ENCODE assay signal across 8 cellular contexts in genomic region chr17:29178750-29179231, GRCh38. TPM values are rescaled to one million over a fixed set of nuclear protein-coding genes. Genes with fewer than 3 reads are reported as not detected.
A peak's percentile ranks its signal among the peaks of the same experiment; 100 is the strongest.
DNase-seq lines count a peak whose midpoint lies in the region; ATAC-seq, FAIRE-seq and TF ChIP-seq lines count a peak whose summit lies in the region.

No MANE protein-coding gene starts in this region.

- peak overlapping the region in 10 of 12 donors; percentile 53 to 87 (median 68) for H3K4me3 ChIP-seq in heart left ventricle
- H3K4me3 ChIP-seq in choroid plexus epithelial cell (ENCODE audit: low read depth, low read length) = peak overlapping the region; percentile 24
- no peak overlapping the region for H3K4me3 ChIP-seq in mucosa of descending colon

- DNase-seq in heart left ventricle = peak in 1 of 5 donors; percentile 9
- no peak for DNase-seq in Right ventricle myocardium inferior (ENCODE audit: missing footprints)
- no peak for DNase-seq in choroid plexus epithelial cell (ENCODE audit: low read depth)
- DNase-seq in mucosa of descending colon = peak; percentile 54 to 62 (median 56)
- DNase-seq in urothelium cell line (ENCODE audit: low spot score) = no peak
- DNase-seq in NCI-H2196 (lab: John Stamatoyannopoulos, UW; ENCODE audit: unreplicated experiment) = no peak
- no peak for DNase-seq in NCI-H1105 (lab: John Stamatoyannopoulos, UW)

- H3K27me3 ChIP-seq in heart left ventricle = no peaks in the 10 kb centered on the region

- 30 to 56% (median 47%) methylated on average over 7 to 8 of the region's 8 CpGs for WGBS in heart left ventricle, 4 donors

- H3K4me1 ChIP-seq in heart left ventricle (peaks cover 6 to 56% (median 47%) of the 10 kb centered on the region in 12 donors), mucosa of descending colon (ENCODE audit: low read depth) (peaks cover 29% of the 10 kb centered on the region)

- no peak for TF ChIP-seq POLR2A in heart left ventricle (IDR thresholded peaks at IDR 0.05)

- ATAC-seq in heart left ventricle (no peak), Right ventricle myocardium inferior (no peak), mucosa of descending colon (peak; percentile 47), HG03175 (IDR thresholded peaks at IDR 0.05; ENCODE audit: unreplicated experiment) (no peak)

- H3K9me3 ChIP-seq in heart left ventricle (peaks cover 0 to 2% (median 0%) of the 10 kb centered on the region in 12 donors), mucosa of descending colon (no peaks in the 10 kb centered on the region)

- H3K36me3 ChIP-seq in heart left ventricle = no peaks in the 10 kb centered on the region
- no peaks in the 10 kb centered on the region for H3K36me3 ChIP-seq in mucosa of descending colon (ENCODE audit: low read depth)

- FAIRE-seq in urothelium cell line (lab: Jason Lieb, UNC) = no peak

- H3K27ac ChIP-seq in heart left ventricle = peak overlapping the region; percentile 68 to 95 (median 88)

- TF ChIP-seq CTCF in heart left ventricle (IDR thresholded peaks at IDR 0.05) = no peak
- no peak for TF ChIP-seq CTCF in choroid plexus epithelial cell (conservative IDR thresholded peaks at IDR 0.05; ENCODE audit: low read depth, low read length)
- TF ChIP-seq CTCF in mucosa of descending colon (IDR thresholded peaks at IDR 0.05) = no peak

- intact Hi-C loops in heart left ventricle (cut with DNase I) = loop anchor here in 2 of 10 donors (2.0 kb wide), 2 partner anchors 28 to 30 kb away; no protein-coding TSS in a partner anchor
- intact Hi-C loops in Right ventricle myocardium inferior (cut with DNase I) = loop anchor here (1.0 kb wide), 1 partner anchor 29 kb away; no protein-coding TSS in a partner anchor
- intact Hi-C loops in mucosa of descending colon (cut with DNase I, micrococcal nuclease) = no loop called here

RNA-seq across cellular contexts. Expression of gene MYO18A, which starts 1.4 kb away (rescaled TPM):
- total RNA-seq in heart left ventricle (100 to 1,000 TPM; 241 to 340 (median 300) TPM), Right ventricle myocardium inferior (373 TPM), mucosa of descending colon (100 to 1,000 TPM in 1 of 3 donors, 10 to 100 TPM in 2; 84.9 to 111 (median 93.3) TPM)
- polyA plus RNA-seq in heart left ventricle = 100 to 1,000 TPM in 1 of 2 donors, 10 to 100 TPM in 1; 83.5 to 306 TPM

Comparison
In these comparisons a context has a peak if more than half of its experiments do, and no peak if none do; other contexts are left out.
1. DNase-seq: peak in mucosa of descending colon (3 of 3); none in Right ventricle myocardium inferior (single experiment), choroid plexus epithelial cell (single experiment), urothelium cell line (single experiment), NCI-H2196 (single experiment) and NCI-H1105 (single experiment).